Comparison of ENCODE assay signal across 11 cellular contexts in genomic region chr7:50397320-50397970, GRCh38. TPM values are rescaled to one million over a fixed set of nuclear protein-coding genes. Genes with fewer than 3 reads are reported as not detected.
DNase-seq lines count a peak whose midpoint lies in the region; ATAC-seq lines count a peak whose summit lies in the region.
"Had no signal": no experiment of that assay in that cellular context is flagged by ENCODE, and none has a peak within 500 bp of the region (broad histone marks: within the 10 kb centered on the region; RNA-seq: fewer than 3 reads in every experiment).

No MANE protein-coding gene starts in this region.

- no peaks in the 10 kb centered on the region for H3K9me3 ChIP-seq in naive thymus-derived CD4-positive, alpha-beta T cell (ENCODE audit: control insufficient read depth in 2 of 3, low read length in 3 of 3)
- H3K9me3 ChIP-seq: heart left ventricle had no signal

- no peak for DNase-seq in activated CD4-positive, CD25-positive, alpha-beta regulatory T cell (lab: John Stamatoyannopoulos, UW)
- peak in 1 of 9 donors; percentile 48 for DNase-seq in naive thymus-derived CD4-positive, alpha-beta T cell
- no peak for DNase-seq in caudate nucleus (lab: John Stamatoyannopoulos, UW)
- no peak for DNase-seq in stimulated activated naive CD4-positive, alpha-beta T cell (lab: John Stamatoyannopoulos, UW)
- DNase-seq: heart left ventricle, NCI-H524 had no signal

- no peaks in the 10 kb centered on the region for H3K27me3 ChIP-seq in naive thymus-derived CD4-positive, alpha-beta T cell (ENCODE audit: control insufficient read depth in 2 of 2, insufficient read depth in 2 of 2, low read length in 2 of 2)

- peaks cover 45 to 84% (median 73%) of the 10 kb centered on the region in 7 donors for H3K4me1 Mint-ChIP-seq in naive thymus-derived CD4-positive, alpha-beta T cell

- CTCF ChIA-PET in naive thymus-derived CD4-positive, alpha-beta T cell (lab: Charles Lee) = interaction anchor here (0.8 kb wide), 1 partner anchor 122 kb away, joined by 3 read pairs; no protein-coding TSS in a partner anchor

- H3K36me3 ChIP-seq in naive thymus-derived CD4-positive, alpha-beta T cell (ENCODE audit: control insufficient read depth in 2 of 3, insufficient read depth in 3 of 3, low read length in 3 of 3) = peaks cover 21 to 81% (median 33%) of the 10 kb centered on the region in 3 experiments

- H3K27ac ChIP-seq in naive thymus-derived CD4-positive, alpha-beta T cell (ENCODE audit: low read depth, low read length) = peak overlapping the region; percentile 59
- no peak overlapping the region for H3K27ac ChIP-seq in caudate nucleus (ENCODE audit: low read depth, low read length)
- H3K27ac ChIP-seq: 22Rv1, heart left ventricle had no signal

- no peak overlapping the region for H3K4me3 ChIP-seq in naive thymus-derived CD4-positive, alpha-beta T cell (ENCODE audit: low read length)
- H3K4me3 ChIP-seq: heart left ventricle had no signal

- intact Hi-C loops in naive thymus-derived CD4-positive, alpha-beta T cell (cut with micrococcal nuclease) = loop anchor here (1.0 to 2.0 kb wide), 3 partner anchors 9 to 53 kb away; partner anchors contain the start of gene FIGNL1 (in 1 of the 2)

- no peaks in the 10 kb centered on the region for H3K9me3 Mint-ChIP-seq in naive thymus-derived CD4-positive, alpha-beta T cell

- peaks cover 32 to 79% (median 62%) of the 10 kb centered on the region in 5 donors for H3K36me3 Mint-ChIP-seq in naive thymus-derived CD4-positive, alpha-beta T cell

- H3K27ac Mint-ChIP-seq in naive thymus-derived CD4-positive, alpha-beta T cell = peak overlapping the region; percentile 80 to 98 (median 93)

- peak; percentile 39 to 45 for ATAC-seq in activated CD4-positive, CD25-positive, alpha-beta regulatory T cell treated with anti-CD3 and anti-CD28 coated beads, Interleukin-2, amount 50 U/mL, for 24 hours
- ATAC-seq in GM21526 (IDR thresholded peaks at IDR 0.05; ENCODE audit: low FRiP score, unreplicated experiment) (peak; percentile 66), HG03378 (IDR thresholded peaks at IDR 0.05; ENCODE audit: unreplicated experiment) (peak; percentile 64), GM19467 (IDR thresholded peaks at IDR 0.05; ENCODE audit: unreplicated experiment) (no peak)
- ATAC-seq in naive thymus-derived CD4-positive, alpha-beta T cell = peak; percentile 62
- ATAC-seq: heart left ventricle had no signal

- POLR2A ChIA-PET in naive thymus-derived CD4-positive, alpha-beta T cell (lab: Charles Lee) = interaction anchor here (0.9 to 1.8 kb wide), 7 partner anchors 9 to 131 kb away, joined by 3 to 9 read pairs (median 5); partner anchors contain the start of gene IKZF1

- peak overlapping the region in 6 of 10 donors; percentile 26 to 75 (median 58) for H3K4me3 Mint-ChIP-seq in naive thymus-derived CD4-positive, alpha-beta T cell

- H3K4me1 ChIP-seq in naive thymus-derived CD4-positive, alpha-beta T cell (ENCODE audit: control insufficient read depth in 2 of 2, insufficient read depth in 2 of 2, low read length in 2 of 2) = peaks cover 31 to 60% of the 10 kb centered on the region in 2 donors

- H3K27me3 Mint-ChIP-seq in naive thymus-derived CD4-positive, alpha-beta T cell = no peaks in the 10 kb centered on the region

RNA-seq across cellular contexts. Expression of gene FIGNL1, which starts 52.7 kb away (rescaled TPM):
- total RNA-seq in naive thymus-derived CD4-positive, alpha-beta T cell = 10 to 100 TPM in 3 of 5 experiments, 1 to 10 TPM in 2; 7.7 to 30.2 (median 14.3) TPM
- polyA plus RNA-seq in naive thymus-derived CD4-positive, alpha-beta T cell = 10 to 100 TPM in 1 of 2 donors, 1 to 10 TPM in 1; 9.1 to 10.3 TPM
